ENCODE assay signal across 13 cellular contexts in the genomic region with DNA sequence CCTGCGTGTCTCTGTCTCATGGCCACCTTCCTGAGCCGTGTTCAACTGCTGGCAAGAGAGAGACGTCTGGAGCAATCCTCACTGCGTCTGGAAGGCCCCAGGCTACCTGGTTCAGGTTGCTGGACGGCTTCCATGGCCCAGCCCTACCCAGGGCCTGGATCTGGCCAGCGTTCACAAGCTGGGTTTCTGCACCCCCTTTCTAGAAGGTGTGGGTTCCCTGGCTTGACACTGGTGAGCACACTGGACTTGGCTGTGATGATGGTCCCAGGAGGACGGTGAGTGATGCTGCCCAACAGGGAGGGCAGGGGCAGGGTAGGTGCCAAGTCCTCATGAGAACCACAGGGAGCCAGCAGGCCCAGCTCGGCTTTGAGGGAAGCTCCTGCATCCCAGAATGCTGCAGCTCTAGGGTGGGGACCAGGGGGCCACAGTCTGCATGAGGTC.
"Had no signal": no experiment of that assay in that cellular context is flagged by ENCODE, and none has a peak within 500 bp of the region (broad histone marks: within the 10 kb centered on the region; RNA-seq: fewer than 3 reads in every experiment).

No MANE protein-coding gene starts in this region.

- H3K36me3 Mint-ChIP-seq: activated naive CD4-positive, alpha-beta T cell treated with anti-CD3 and anti-CD28 coated beads, Interleukin-2, amount 10 ng/mL, durations not matched to agents 7 days and 5 days; immature natural killer cell had no signal

- DNase-seq: activated CD4-positive, alpha-beta T cell treated with anti-CD3 and anti-CD28 coated beads, Interleukin-2, amount 50 U/mL, for 48 hours; activated CD8-positive, alpha-beta memory T cell treated with anti-CD3 and anti-CD28 coated beads, Interleukin-2, amount 50 U/mL, for 48 hours; activated naive CD4-positive, alpha-beta T cell treated with anti-CD3 and anti-CD28 coated beads, Interleukin-2, amount 10 ng/mL, durations not matched to agents 7 days and 5 days; dermis blood vessel endothelial cell; esophagus squamous epithelium; foreskin fibroblast; glutamatergic neuron; immature natural killer cell; mesendoderm; stimulated activated CD4-positive, alpha-beta T cell treated with anti-CD3 and anti-CD28 coated beads, Interleukin-4, amount 100 ng/mL, for 4 hours; stimulated activated naive CD8-positive, alpha-beta T cell treated with anti-CD3 and anti-CD28 coated beads, Interleukin-15, amount 100 ng/mL, for 72 hours had no signal

- H3K4me3 Mint-ChIP-seq: activated naive CD4-positive, alpha-beta T cell treated with anti-CD3 and anti-CD28 coated beads, Interleukin-2, amount 10 ng/mL, durations not matched to agents 7 days and 5 days; immature natural killer cell; stimulated activated naive CD8-positive, alpha-beta T cell treated with anti-CD3 and anti-CD28 coated beads, Interleukin-15, amount 100 ng/mL, for 72 hours; T-helper 1 cell treated with Interleukin-12 subunit alpha and Interleukin-12 subunit beta and Interleukin-4 antibody, amounts not matched to agents 30 μg/mL and 1 μg/mL, for 36 hours had no signal

- H3K27ac ChIP-seq: esophagus squamous epithelium had no signal

- ATAC-seq: activated CD4-positive, CD25-positive, alpha-beta regulatory T cell treated with anti-CD3 and anti-CD28 coated beads, Interleukin-2, amount 50 U/mL, for 24 hours; stimulated activated naive CD8-positive, alpha-beta T cell treated with anti-CD3 and anti-CD28 coated beads, Interleukin-15, amount 100 ng/mL, for 72 hours had no signal

- H3K27me3 Mint-ChIP-seq: stimulated activated naive CD8-positive, alpha-beta T cell treated with anti-CD3 and anti-CD28 coated beads, Interleukin-15, amount 100 ng/mL, for 72 hours had no signal

- H3K27ac Mint-ChIP-seq: activated naive CD4-positive, alpha-beta T cell treated with anti-CD3 and anti-CD28 coated beads, Interleukin-2, amount 10 ng/mL, durations not matched to agents 7 days and 5 days; immature natural killer cell; stimulated activated naive CD8-positive, alpha-beta T cell treated with anti-CD3 and anti-CD28 coated beads, Interleukin-15, amount 100 ng/mL, for 72 hours; T-helper 1 cell treated with Interleukin-12 subunit alpha and Interleukin-12 subunit beta and Interleukin-4 antibody, amounts not matched to agents 30 μg/mL and 1 μg/mL, for 36 hours had no signal

- H3K4me1 Mint-ChIP-seq: activated naive CD4-positive, alpha-beta T cell treated with anti-CD3 and anti-CD28 coated beads, Interleukin-2, amount 10 ng/mL, durations not matched to agents 7 days and 5 days; immature natural killer cell; stimulated activated naive CD8-positive, alpha-beta T cell treated with anti-CD3 and anti-CD28 coated beads, Interleukin-15, amount 100 ng/mL, for 72 hours had no signal
